19 cellular contexts compared by ENCODE assay signal in the genomic region with DNA sequence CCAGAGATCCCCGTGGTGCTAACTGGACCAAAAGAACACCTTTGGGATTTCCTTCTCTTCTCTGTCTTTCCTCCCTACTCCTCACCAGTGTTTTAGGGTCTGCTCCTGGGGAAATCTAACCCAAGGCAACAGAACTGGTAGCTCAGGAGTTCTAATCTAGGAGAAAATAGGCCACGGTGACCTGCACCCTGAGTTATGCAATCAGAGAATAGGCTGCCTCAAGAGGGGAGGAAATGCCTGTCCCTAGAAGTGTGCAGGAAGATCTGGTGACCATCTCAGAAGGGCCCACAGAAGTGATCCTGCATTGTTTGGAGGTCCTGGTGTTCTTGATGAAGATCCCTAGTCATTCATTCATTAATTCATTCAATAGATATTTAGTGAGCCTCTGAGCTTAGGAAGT. TPM values are rescaled to one million over a fixed set of nuclear protein-coding genes. Genes with fewer than 3 reads are reported as not detected.
"Had no signal": no experiment of that assay in that cellular context is flagged by ENCODE, and none has a peak within 500 bp of the region (broad histone marks: within the 10 kb centered on the region; RNA-seq: fewer than 3 reads in every experiment).

No MANE protein-coding gene starts in this region.

- H3K27ac Mint-ChIP-seq: naive B cell had no signal

- H3K4me1 ChIP-seq: colonic mucosa had no signal

- H3K4me2 ChIP-seq: hepatocyte had no signal

- DNase-seq: colonic mucosa; effector CD4-positive, alpha-beta T cell; foreskin melanocyte; head of caudate nucleus; kidney; left cardiac atrium; left ventricle myocardium inferior; lower lobe of right lung; mesenchymal stem cell; naive B cell; small intestine had no signal

- H3K27ac ChIP-seq: colonic mucosa, hepatocyte, left ventricle myocardium inferior, lower lobe of right lung, neutrophil had no signal

- H3K4me3 ChIP-seq: colonic mucosa, hepatocyte, left ventricle myocardium inferior, lower lobe of right lung had no signal

- H3K9me3 Mint-ChIP-seq: naive B cell had no signal

- H3K36me3 ChIP-seq: colonic mucosa, left ventricle myocardium inferior, lower lobe of right lung, neutrophil had no signal

- FAIRE-seq: kidney, small intestine had no signal

- ATAC-seq: lower lobe of right lung had no signal

- H3K79me2 ChIP-seq: hepatocyte had no signal

- H2AFZ ChIP-seq: hepatocyte had no signal

- H3K27me3 ChIP-seq: colonic mucosa had no signal

- H3K9me3 ChIP-seq: colonic mucosa, left ventricle myocardium inferior, lower lobe of right lung, neutrophil had no signal

RNA-seq across cellular contexts. Expression of a gene that starts 3.4 kb away (rescaled TPM):
- total RNA-seq: left ventricle myocardium inferior had no signal
- polyA plus RNA-seq: neural cell had no signal

RNA-seq across cellular contexts. Expression of a gene that starts 47.4 kb away (rescaled TPM):
- total RNA-seq: dermis microvascular lymphatic vessel endothelial cell, left cardiac atrium, left ventricle myocardium inferior, lower lobe of right lung, osteoblast, pulmonary artery endothelial cell, urinary bladder had no signal
- polyA plus RNA-seq: esophagus, neural cell, urinary bladder had no signal

RNA-seq across cellular contexts. Expression of a gene that starts 58.6 kb away (rescaled TPM):
- total RNA-seq: colonic mucosa, hepatocyte, left ventricle myocardium inferior, lower lobe of right lung, urinary bladder had no signal
- polyA plus RNA-seq: esophagus, hepatocyte, small intestine had no signal
